ENCODE assay signal across 13 cellular contexts in genomic region chr6:16468991-16469615, GRCh38.
A peak's percentile ranks its signal among the peaks of the same experiment; 100 is the strongest.
DNase-seq lines count a peak whose midpoint lies in the region; ATAC-seq, FAIRE-seq and TF ChIP-seq lines count a peak whose summit lies in the region.
"Had no signal": no experiment of that assay in that cellular context is flagged by ENCODE, and none has a peak within 500 bp of the region (broad histone marks: within the 10 kb centered on the region; RNA-seq: fewer than 3 reads in every experiment).

No MANE protein-coding gene starts in this region.

- no peak for TF ChIP-seq POLR2A in GM12892 (IDR thresholded peaks at IDR 0.05; ENCODE audit: low read depth, low read length)

- peaks cover 8% of the 10 kb centered on the region for H3K9me3 Mint-ChIP-seq in activated naive CD8-positive, alpha-beta T cell (ENCODE audit: low read depth)
- H3K9me3 Mint-ChIP-seq in activated naive CD8-positive, alpha-beta T cell treated with anti-CD3 and anti-CD28 coated beads for 36 hours = peaks cover 3% of the 10 kb centered on the region
- no peaks in the 10 kb centered on the region for H3K9me3 Mint-ChIP-seq in central memory CD8-positive, alpha-beta T cell
- peaks cover 1% of the 10 kb centered on the region for H3K9me3 Mint-ChIP-seq in activated CD8-positive, alpha-beta memory T cell treated with anti-CD3 and anti-CD28 coated beads, Interleukin-2, amount 10 ng/mL, durations not matched to agents 7 days and 5 days (ENCODE audit: low read depth)

- no peaks in the 10 kb centered on the region for H3K27me3 Mint-ChIP-seq in activated naive CD8-positive, alpha-beta T cell
- H3K27me3 Mint-ChIP-seq in activated naive CD8-positive, alpha-beta T cell treated with anti-CD3 and anti-CD28 coated beads for 36 hours = no peaks in the 10 kb centered on the region
- H3K27me3 Mint-ChIP-seq in central memory CD8-positive, alpha-beta T cell = no peaks in the 10 kb centered on the region
- H3K27me3 Mint-ChIP-seq in activated CD8-positive, alpha-beta memory T cell treated with anti-CD3 and anti-CD28 coated beads, Interleukin-2, amount 10 ng/mL, durations not matched to agents 7 days and 5 days = no peaks in the 10 kb centered on the region

- DNase-seq in activated naive CD8-positive, alpha-beta T cell treated with anti-CD3 and anti-CD28 coated beads for 36 hours = no peak
- DNase-seq in GM12892 (ENCODE audit: insufficient read length) (no peak), SK-N-DZ (ENCODE audit: low spot score) (no peak)
- DNase-seq in central memory CD8-positive, alpha-beta T cell (ENCODE audit: low spot score in 2 of 2) = no peak
- DNase-seq in activated CD8-positive, alpha-beta memory T cell treated with anti-CD3 and anti-CD28 coated beads, Interleukin-2, amount 10 ng/mL, durations not matched to agents 7 days and 5 days = no peak
- DNase-seq: 8988T, AML-193, DMS79 treated with DMSO at 0.1 percent for 48 hours, GDM1, GOT3, H9 had no signal

- ATAC-seq in central memory CD8-positive, alpha-beta T cell (replicated peaks; ENCODE audit: extremely low read depth, poor library complexity, severe bottlenecking) = no peak
- no peak for ATAC-seq in GM19467 (IDR thresholded peaks at IDR 0.05; ENCODE audit: unreplicated experiment)
- ATAC-seq in activated CD8-positive, alpha-beta memory T cell treated with anti-CD3 and anti-CD28 coated beads, Interleukin-2, amount 10 ng/mL, durations not matched to agents 7 days and 5 days = no peak

- H3K4me3 Mint-ChIP-seq in activated naive CD8-positive, alpha-beta T cell = no peak overlapping the region
- H3K4me3 Mint-ChIP-seq in activated naive CD8-positive, alpha-beta T cell treated with anti-CD3 and anti-CD28 coated beads for 36 hours = no peak overlapping the region
- no peak overlapping the region for H3K4me3 Mint-ChIP-seq in central memory CD8-positive, alpha-beta T cell
- no peak overlapping the region for H3K4me3 Mint-ChIP-seq in activated CD8-positive, alpha-beta memory T cell treated with anti-CD3 and anti-CD28 coated beads, Interleukin-2, amount 10 ng/mL, durations not matched to agents 7 days and 5 days
- H3K4me3 Mint-ChIP-seq: H9 had no signal

- CTCF ChIA-PET in activated CD8-positive, alpha-beta memory T cell treated with anti-CD3 and anti-CD28 coated beads, Interleukin-2, amount 10 ng/mL, durations not matched to agents 7 days and 5 days (lab: Charles Lee) = interaction anchor here (1.3 kb wide), 2 partner anchors 30 to 32 kb away, joined by 3 to 6 read pairs; no protein-coding TSS in a partner anchor

- peak; percentile 24 for FAIRE-seq in GM12892 (lab: Jason Lieb, UNC)

- H3K27ac Mint-ChIP-seq in activated naive CD8-positive, alpha-beta T cell = peak overlapping the region; percentile 7
- no peak overlapping the region for H3K27ac Mint-ChIP-seq in activated naive CD8-positive, alpha-beta T cell treated with anti-CD3 and anti-CD28 coated beads for 36 hours
- H3K27ac Mint-ChIP-seq in central memory CD8-positive, alpha-beta T cell (ENCODE audit: low read depth) = peak overlapping the region; percentile 38
- no peak overlapping the region for H3K27ac Mint-ChIP-seq in activated CD8-positive, alpha-beta memory T cell treated with anti-CD3 and anti-CD28 coated beads, Interleukin-2, amount 10 ng/mL, durations not matched to agents 7 days and 5 days
- H3K27ac Mint-ChIP-seq: H9 had no signal

- H3K4me1 Mint-ChIP-seq in activated naive CD8-positive, alpha-beta T cell (ENCODE audit: low read depth) = peaks cover 54% of the 10 kb centered on the region
- peaks cover 47% of the 10 kb centered on the region for H3K4me1 Mint-ChIP-seq in activated naive CD8-positive, alpha-beta T cell treated with anti-CD3 and anti-CD28 coated beads for 36 hours
- H3K4me1 Mint-ChIP-seq in central memory CD8-positive, alpha-beta T cell = peaks cover 62% of the 10 kb centered on the region
- peaks cover 77% of the 10 kb centered on the region for H3K4me1 Mint-ChIP-seq in activated CD8-positive, alpha-beta memory T cell treated with anti-CD3 and anti-CD28 coated beads, Interleukin-2, amount 10 ng/mL, durations not matched to agents 7 days and 5 days

- H3K36me3 Mint-ChIP-seq in activated naive CD8-positive, alpha-beta T cell = peaks cover 20% of the 10 kb centered on the region
- H3K36me3 Mint-ChIP-seq in activated naive CD8-positive, alpha-beta T cell treated with anti-CD3 and anti-CD28 coated beads for 36 hours = peaks cover 37% of the 10 kb centered on the region
- peaks cover 18% of the 10 kb centered on the region for H3K36me3 Mint-ChIP-seq in central memory CD8-positive, alpha-beta T cell (ENCODE audit: insufficient read depth)
- peaks cover 48% of the 10 kb centered on the region for H3K36me3 Mint-ChIP-seq in activated CD8-positive, alpha-beta memory T cell treated with anti-CD3 and anti-CD28 coated beads, Interleukin-2, amount 10 ng/mL, durations not matched to agents 7 days and 5 days

Comparison
In these comparisons a context has a peak if more than half of its experiments do, and no peak if none do; other contexts are left out.
1. H3K27ac Mint-ChIP-seq: peak in activated naive CD8-positive, alpha-beta T cell (single experiment) and central memory CD8-positive, alpha-beta T cell (single experiment); none in activated naive CD8-positive, alpha-beta T cell treated with anti-CD3 and anti-CD28 coated beads for 36 hours (single experiment) and activated CD8-positive, alpha-beta memory T cell treated with anti-CD3 and anti-CD28 coated beads, Interleukin-2, amount 10 ng/mL, durations not matched to agents 7 days and 5 days (single experiment).